ENCODE assay signal across 1 cellular context in genomic region chr15:84747423-84748273, GRCh38.
TF ChIP-seq lines count a peak whose summit lies in the region.

No MANE protein-coding gene starts in this region.

TF ChIP-seq in HepG2, 621 proteins besides CTCF, POLR2A, EP300 and RAD21 (continued from another document and continues in another):
- TF ChIP-seq ZNF280D (CRISPR knock-in tag; IDR thresholded peaks at IDR 0.05) (no peak), RXRA (CRISPR knock-in tag; IDR thresholded peaks at IDR 0.05) (peak; percentile 75; the same call in 1 of the 2 replicates), DZIP1 (CRISPR knock-in tag; IDR thresholded peaks at IDR 0.05) (no peak), SP140L (CRISPR knock-in tag; IDR thresholded peaks at IDR 0.05; ENCODE audit: borderline replicate concordance) (no peak), ZHX1 (CRISPR knock-in tag; IDR thresholded peaks at IDR 0.05; ENCODE audit: low read depth) (no peak), RFX3 (CRISPR knock-in tag; IDR thresholded peaks at IDR 0.05) (no peak), HDAC2 (CRISPR knock-in tag; IDR thresholded peaks at IDR 0.05) (0 out of 2 replicates have a peak, but pooled peaks have one; percentile 18), ARNTL (CRISPR knock-in tag; IDR thresholded peaks at IDR 0.05) (no peak; the same call in none of the 2 replicates), ZNF30 (CRISPR knock-in tag; IDR thresholded peaks at IDR 0.05) (no peak), LBX2 (CRISPR knock-in tag; IDR thresholded peaks at IDR 0.05; ENCODE audit: borderline replicate concordance) (no peak), ZNF556 (CRISPR knock-in tag; IDR thresholded peaks at IDR 0.05; ENCODE audit: borderline replicate concordance) (no peak), NFIC (IDR thresholded peaks at IDR 0.05; ENCODE audit: low read length) (no peak), ZC3H13 (CRISPR knock-in tag; IDR thresholded peaks at IDR 0.05) (peak; percentile 50; the same call in 1 of the 2 replicates), ZSCAN22 (CRISPR knock-in tag; IDR thresholded peaks at IDR 0.05) (no peak), TMF1 (CRISPR knock-in tag; IDR thresholded peaks at IDR 0.05; ENCODE audit: low read depth) (peak; percentile 72; the same call in 1 of the 2 replicates), FLYWCH1 (CRISPR knock-in tag; IDR thresholded peaks at IDR 0.05) (no peak), PRDM10 (CRISPR knock-in tag; IDR thresholded peaks at IDR 0.05; ENCODE audit: low read depth) (no peak), SATB2 (CRISPR knock-in tag; IDR thresholded peaks at IDR 0.05) (peak; percentile 67; the same call in 1 of the 2 replicates), THAP8 (CRISPR knock-in tag; IDR thresholded peaks at IDR 0.05; ENCODE audit: borderline replicate concordance) (no peak), E2F2 (CRISPR knock-in tag; IDR thresholded peaks at IDR 0.05; ENCODE audit: borderline replicate concordance) (no peak), RERE (CRISPR knock-in tag; IDR thresholded peaks at IDR 0.05; ENCODE audit: low read depth) (no peak), SRSF9 (IDR thresholded peaks at IDR 0.05; ENCODE audit: borderline replicate concordance, insufficient read depth, low read depth, low read length, poor library complexity, severe bottlenecking) (no peak), ZNF761 (CRISPR knock-in tag; conservative IDR thresholded peaks at IDR 0.05) (peak; percentile 85), HNF1A (IDR thresholded peaks at IDR 0.05; ENCODE audit: low read depth) (no peak), HNF1A (CRISPR knock-in tag; IDR thresholded peaks at IDR 0.05; ENCODE audit: borderline replicate concordance) (0 out of 2 replicates have a peak, but pooled peaks have one; percentile 31), ZFX (CRISPR knock-in tag; IDR thresholded peaks at IDR 0.05; ENCODE audit: low read depth) (peak; percentile 91)
